In the genomic region with DNA sequence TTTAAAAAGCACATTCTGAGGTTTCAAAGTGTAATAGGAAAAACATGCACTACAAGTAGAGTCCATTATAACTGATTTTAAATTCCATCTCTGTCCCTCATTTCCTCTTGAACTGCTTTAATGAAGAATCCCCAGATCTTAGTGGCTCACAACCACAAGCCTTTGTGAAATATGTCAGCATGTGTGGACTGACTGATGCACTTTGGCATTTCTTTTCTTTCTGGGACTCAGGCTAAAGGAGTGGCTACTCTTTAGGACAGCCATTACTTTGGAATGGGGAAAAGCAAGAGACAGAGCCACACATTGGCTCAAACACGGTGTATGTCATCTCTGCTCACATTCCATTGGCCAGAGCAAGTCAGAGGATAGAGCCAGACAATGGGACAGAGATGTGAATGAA, we compare ENCODE assay signal across 30 cellular contexts.
"Had no signal": no experiment of that assay in that cellular context is flagged by ENCODE, and none has a peak within 500 bp of the region (broad histone marks: within the 10 kb centered on the region; RNA-seq: fewer than 3 reads in every experiment).

No MANE protein-coding gene starts in this region.

- H3K9ac ChIP-seq: neural progenitor cell, parathyroid adenoma had no signal

- H2AFZ ChIP-seq: neural progenitor cell, parathyroid adenoma had no signal

- H3K79me2 ChIP-seq: parathyroid adenoma had no signal

- FAIRE-seq: islet of Langerhans, kidney, urothelium cell line had no signal

- H3K27me3 ChIP-seq: heart left ventricle, neural progenitor cell, neutrophil, right atrium auricular region, suprapubic skin, tibial nerve, upper lobe of right lung had no signal

- ATAC-seq: heart left ventricle; natural killer cell; psoas muscle; sciatic nerve; stimulated activated effector memory CD8-positive, alpha-beta T cell treated with anti-CD3 and anti-CD28 coated beads, Interleukin-12 subunit alpha, Interleukin-12 subunit beta, amount 100 ng/mL, for 72 hours; upper lobe of right lung had no signal

- DNase-seq: heart left ventricle; hypothalamus; immature natural killer cell; kidney; left ventricle myocardium inferior; mesendoderm; naive B cell; natural killer cell; nephron progenitor cell; occipital lobe; psoas muscle; stimulated activated CD4-positive, alpha-beta T cell treated with anti-CD3 and anti-CD28 coated beads, Interleukin-12 subunit alpha, Interleukin-12 subunit beta, amount 100 ng/mL, for 4 hours; stimulated activated CD4-positive, alpha-beta T cell treated with anti-CD3 and anti-CD28 coated beads, Interleukin-15, amount 100 ng/mL, for 24 hours; stimulated activated CD4-positive, alpha-beta T cell treated with anti-CD3 and anti-CD28 coated beads, Interleukin-2, amount 100 ng/mL, for 24 hours; stimulated activated CD4-positive, alpha-beta T cell treated with anti-CD3 and anti-CD28 coated beads, Interleukin-4, amount 100 ng/mL, for 24 hours; stimulated activated naive CD4-positive, alpha-beta T cell; upper lobe of right lung had no signal

- H3K4me1 ChIP-seq: heart left ventricle, left ventricle myocardium inferior, parathyroid adenoma, psoas muscle, right atrium auricular region, suprapubic skin, tibial nerve, upper lobe of right lung had no signal

- H3K36me3 ChIP-seq: heart left ventricle, left ventricle myocardium inferior, neutrophil, right atrium auricular region, suprapubic skin, thoracic aorta, tibial nerve, upper lobe of right lung had no signal

- H3K27ac ChIP-seq: heart left ventricle, left ventricle myocardium inferior, neural progenitor cell, neutrophil, parathyroid adenoma, psoas muscle, right atrium auricular region, skin epidermis, suprapubic skin, thoracic aorta, tibial nerve, upper lobe of right lung had no signal

- H3K9me3 ChIP-seq: neutrophil, psoas muscle, right atrium auricular region, suprapubic skin, thoracic aorta, upper lobe of right lung had no signal

- H3K4me2 ChIP-seq: neural progenitor cell had no signal

- H3K4me3 ChIP-seq: heart left ventricle, left ventricle myocardium inferior, lung, neural progenitor cell, psoas muscle, right atrium auricular region, skin epidermis, suprapubic skin, thoracic aorta, tibial nerve, upper lobe of right lung had no signal
